10 cellular contexts compared by ENCODE assay signal in the genomic region with DNA sequence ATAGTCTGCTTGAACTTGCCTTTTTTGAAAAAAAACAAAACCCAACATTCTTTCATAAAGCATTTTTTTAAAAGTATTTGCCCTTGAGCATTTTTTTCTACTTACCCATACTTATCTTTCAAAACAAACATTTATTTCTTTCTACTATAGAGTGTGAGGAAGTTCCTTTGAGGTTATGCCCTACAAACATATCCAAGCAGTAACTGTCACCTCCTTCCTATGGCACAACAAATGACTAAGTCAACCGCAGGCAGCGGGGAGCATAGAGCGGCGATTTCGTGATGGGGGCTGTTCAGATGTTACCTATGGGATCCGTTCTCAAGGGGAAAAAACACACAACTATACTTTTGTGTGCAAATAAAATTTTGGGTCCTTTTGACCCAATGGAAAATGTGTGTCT. TPM values are rescaled to one million over a fixed set of nuclear protein-coding genes. Genes with fewer than 3 reads are reported as not detected.
DNase-seq lines count a peak whose midpoint lies in the region; ATAC-seq, FAIRE-seq and TF ChIP-seq lines count a peak whose summit lies in the region.
"Had no signal": no experiment of that assay in that cellular context is flagged by ENCODE, and none has a peak within 500 bp of the region (broad histone marks: within the 10 kb centered on the region; RNA-seq: fewer than 3 reads in every experiment).

No MANE protein-coding gene starts in this region.

- no peaks in the 10 kb centered on the region for H3K9me1 ChIP-seq in endothelial cell of umbilical vein (replicated peaks; ENCODE audit: control insufficient read depth, extremely low read depth, insufficient read depth, low read length)

- H3K4me3 Mint-ChIP-seq in stimulated activated memory B cell treated with anti-CD40 and anti-IgM and Interleukin-4, amounts not matched to agents 10 μg/mL and 1 μg/mL and 100 μg/mL, for 72 hours = no peak overlapping the region
- H3K4me3 Mint-ChIP-seq: B cell; central memory CD8-positive, alpha-beta T cell had no signal

- peak; percentile 62 for DNase-seq in stimulated activated CD4-positive, alpha-beta T cell treated with anti-CD3 and anti-CD28 coated beads, Interleukin-15, amount 100 ng/mL, for 24 hours
- no peak for DNase-seq in stimulated activated CD4-positive, alpha-beta T cell treated with anti-CD3 and anti-CD28 coated beads, Interleukin-12 subunit alpha, Interleukin-12 subunit beta, amount 100 ng/mL, for 4 hours
- DNase-seq in UCSD-AML1 (lab: John Stamatoyannopoulos, UW; ENCODE audit: unreplicated experiment) (peak; percentile 64), endothelial cell of umbilical vein (ENCODE audit: low read depth, low spot score) (peak; percentile 29), upper lobe of right lung (no peak), DMS53 (lab: John Stamatoyannopoulos, UW) (no peak), GM19240 (ENCODE audit: insufficient read length, low spot score) (no peak)

- ATAC-seq in upper lobe of right lung = peak; percentile 85
- ATAC-seq in stimulated activated memory B cell treated with anti-CD40 and anti-IgM and Interleukin-4, amounts not matched to agents 10 μg/mL and 1 μg/mL and 100 μg/mL, for 72 hours = no peak

- FAIRE-seq in endothelial cell of umbilical vein (lab: Jason Lieb, UNC) = peak; percentile 15

- H3K27me3 ChIP-seq in endothelial cell of umbilical vein (ENCODE audit: control insufficient read depth in 2 of 2, insufficient read depth in 2 of 2, low read length in 2 of 2) = no peaks in the 10 kb centered on the region
- no peaks in the 10 kb centered on the region for H3K27me3 ChIP-seq in upper lobe of right lung

- no peaks in the 10 kb centered on the region for H3K36me3 Mint-ChIP-seq in stimulated activated memory B cell treated with anti-CD40 and anti-IgM and Interleukin-4, amounts not matched to agents 10 μg/mL and 1 μg/mL and 100 μg/mL, for 72 hours

- BruUV-seq in endothelial cell of umbilical vein (replicated peaks; lab: Mats Ljungman, UMichigan) = no TSS peak

- CTCF ChIA-PET in endothelial cell of umbilical vein (lab: Charles Lee) = no interaction called here

- peaks cover 23% of the 10 kb centered on the region for H3K4me1 Mint-ChIP-seq in stimulated activated memory B cell treated with anti-CD40 and anti-IgM and Interleukin-4, amounts not matched to agents 10 μg/mL and 1 μg/mL and 100 μg/mL, for 72 hours
- H3K4me1 Mint-ChIP-seq: central memory CD8-positive, alpha-beta T cell had no signal

- dilution Hi-C loops in endothelial cell of umbilical vein (cut with MboI; ENCODE audit: extremely low pct_ligation_motif_present, low sequenced_read_pairs) = no loop called here

- H3K36me3 ChIP-seq in endothelial cell of umbilical vein (ENCODE audit: control insufficient read depth in 2 of 2, extremely low read depth in 1 of 2, insufficient read depth in 2 of 2, low read length in 2 of 2) (no peaks in the 10 kb centered on the region), upper lobe of right lung (no peaks in the 10 kb centered on the region)

- H3K79me2 ChIP-seq in endothelial cell of umbilical vein (ENCODE audit: control insufficient read depth, insufficient read depth, low read length) = no peaks in the 10 kb centered on the region

- no peaks in the 10 kb centered on the region for H3K9me3 Mint-ChIP-seq in stimulated activated memory B cell treated with anti-CD40 and anti-IgM and Interleukin-4, amounts not matched to agents 10 μg/mL and 1 μg/mL and 100 μg/mL, for 72 hours
- H3K9me3 Mint-ChIP-seq: central memory CD8-positive, alpha-beta T cell had no signal

- peak overlapping the region; percentile 50 for H3K27ac ChIP-seq in endothelial cell of umbilical vein (ENCODE audit: insufficient read depth, low read depth, low read length)
- H3K27ac ChIP-seq in upper lobe of right lung = no peak overlapping the region

- intact Hi-C loops in endothelial cell of umbilical vein (cut with micrococcal nuclease) = no loop called here
- intact Hi-C loops in upper lobe of right lung (cut with DNase I) = no loop called here

- H4K20me1 ChIP-seq in endothelial cell of umbilical vein (replicated peaks; ENCODE audit: control insufficient read depth, extremely low read depth, insufficient read depth, low read length) = no peaks in the 10 kb centered on the region

- peak overlapping the region; percentile 59 for H3K4me2 ChIP-seq in endothelial cell of umbilical vein (ENCODE audit: insufficient read depth, low read length)

- H2AFZ ChIP-seq in endothelial cell of umbilical vein (ENCODE audit: low read depth, low read length) = no peak overlapping the region

- no peaks in the 10 kb centered on the region for H3K9me3 ChIP-seq in endothelial cell of umbilical vein (replicated peaks; ENCODE audit: control insufficient read depth, insufficient read depth, low read length)
- no peaks in the 10 kb centered on the region for H3K9me3 ChIP-seq in upper lobe of right lung

- no peak overlapping the region for H3K9ac ChIP-seq in endothelial cell of umbilical vein (replicated peaks; ENCODE audit: extremely low read depth, insufficient read depth, low read length)

- no peak for TF ChIP-seq POLR2A in endothelial cell of umbilical vein (IDR thresholded peaks at IDR 0.05; ENCODE audit: low read depth, low read length)

- H3K4me3 ChIP-seq in endothelial cell of umbilical vein (replicated peaks in 1 of 3; ENCODE audit: insufficient read depth in 1 of 3, low read depth in 1 of 3, low read length in 3 of 3) (no peak overlapping the region), upper lobe of right lung (no peak overlapping the region)

- POLR2A ChIA-PET in endothelial cell of umbilical vein (lab: Charles Lee) = no interaction called here

- H3K27me3 Mint-ChIP-seq in stimulated activated memory B cell treated with anti-CD40 and anti-IgM and Interleukin-4, amounts not matched to agents 10 μg/mL and 1 μg/mL and 100 μg/mL, for 72 hours = no peaks in the 10 kb centered on the region
- H3K27me3 Mint-ChIP-seq: B cell; central memory CD8-positive, alpha-beta T cell had no signal

- peaks cover 38% of the 10 kb centered on the region for H3K4me1 ChIP-seq in endothelial cell of umbilical vein (ENCODE audit: control insufficient read depth, extremely low read depth, insufficient read depth, low read length)
- H3K4me1 ChIP-seq in upper lobe of right lung = peaks cover 11% of the 10 kb centered on the region

- no peak overlapping the region for H3K27ac Mint-ChIP-seq in stimulated activated memory B cell treated with anti-CD40 and anti-IgM and Interleukin-4, amounts not matched to agents 10 μg/mL and 1 μg/mL and 100 μg/mL, for 72 hours
- H3K27ac Mint-ChIP-seq: B cell had no signal

- TF ChIP-seq CTCF in endothelial cell of umbilical vein (IDR thresholded peaks at IDR 0.05; ENCODE audit: extremely low read depth in 1 of 2, insufficient read depth in 1 of 2, low read depth in 1 of 2, low read length in 2 of 2) (no peak), upper lobe of right lung (IDR thresholded peaks at IDR 0.05) (no peak)

TF ChIP-seq in endothelial cell of umbilical vein, 7 proteins besides CTCF, POLR2A, EP300 and RAD21:
- TF ChIP-seq FOS (IDR thresholded peaks at IDR 0.05; ENCODE audit: borderline replicate concordance, insufficient read depth, low read length) (peak; percentile 29), MYC (IDR thresholded peaks at IDR 0.05; ENCODE audit: low read depth, low read length) (no peak), POLR2AphosphoS5 (IDR thresholded peaks at IDR 0.05; ENCODE audit: insufficient read depth, low read depth, low read length) (peak; percentile 53), EZH2 (IDR thresholded peaks at IDR 0.05; ENCODE audit: borderline replicate concordance, low read depth, low read length, severe bottlenecking) (no peak), GATA2 (IDR thresholded peaks at IDR 0.05; ENCODE audit: insufficient read depth, insufficient read length, low read depth, low read length) (no peak), JUN (IDR thresholded peaks at IDR 0.05; ENCODE audit: borderline replicate concordance, insufficient read depth, insufficient read length, low read depth) (no peak)
- TF ChIP-seq, protein P1, sequence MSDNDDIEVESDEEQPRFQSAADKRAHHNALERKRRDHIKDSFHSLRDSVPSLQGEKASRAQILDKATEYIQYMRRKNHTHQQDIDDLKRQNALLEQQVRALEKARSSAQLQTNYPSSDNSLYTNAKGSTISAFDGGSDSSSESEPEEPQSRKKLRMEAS (IDR thresholded peaks at IDR 0.05; ENCODE audit: insufficient read depth, insufficient read length) = no peak

RNA-seq across cellular contexts. Expression of a gene that starts 19.4 kb away (rescaled TPM):
- total RNA-seq in endothelial cell of umbilical vein (43.7 and 59.6 TPM in 2 replicates), upper lobe of right lung (134 TPM)
- 12.5 and 14.1 TPM in 2 replicates for polyA plus RNA-seq in endothelial cell of umbilical vein
- 7.7 and 9.2 TPM in 2 replicates for polyA plus RNA-seq in endothelial cell of umbilical vein (2011; cell fraction: cytosol; rRNA removed)
- polyA plus RNA-seq in endothelial cell of umbilical vein (2011; cell fraction: nucleus; rRNA removed) = 13.9 and 17.0 TPM in 2 replicates
- 5.0 and 5.8 TPM in 2 replicates for polyA plus RNA-seq in endothelial cell of umbilical vein (2012)
- polyA minus RNA-seq in endothelial cell of umbilical vein = 18.6 and 19.6 TPM in 2 replicates
- not detected for polyA minus RNA-seq in endothelial cell of umbilical vein (2011; cell fraction: cytosol; rRNA and poly(A)+ RNA removed)
- 20.7 and 22.4 TPM in 2 replicates for polyA minus RNA-seq in endothelial cell of umbilical vein (2011; cell fraction: nucleus; rRNA and poly(A)+ RNA removed)

Comparison
In these comparisons a context has a peak if more than half of its experiments do, and no peak if none do; other contexts are left out.
1. DNase-seq: peak in stimulated activated CD4-positive, alpha-beta T cell treated with anti-CD3 and anti-CD28 coated beads, Interleukin-15, amount 100 ng/mL, for 24 hours (single experiment), UCSD-AML1 (single experiment) and endothelial cell of umbilical vein (single experiment); none in stimulated activated CD4-positive, alpha-beta T cell treated with anti-CD3 and anti-CD28 coated beads, Interleukin-12 subunit alpha, Interleukin-12 subunit beta, amount 100 ng/mL, for 4 hours (single experiment), upper lobe of right lung (single experiment), DMS53 (single experiment) and GM19240 (single experiment).